14 cellular contexts compared by ENCODE assay signal in genomic region chr1:235206533-235207201, GRCh38. TPM values are rescaled to one million over a fixed set of nuclear protein-coding genes. Genes with fewer than 3 reads are reported as not detected.
A peak's percentile ranks its signal among the peaks of the same experiment; 100 is the strongest.
DNase-seq lines count a peak whose midpoint lies in the region; ATAC-seq and TF ChIP-seq lines count a peak whose summit lies in the region.
"Had no signal": no experiment of that assay in that cellular context is flagged by ENCODE, and none has a peak within 500 bp of the region (broad histone marks: within the 10 kb centered on the region; RNA-seq: fewer than 3 reads in every experiment).

No MANE protein-coding gene starts in this region.

- H3K4me1 ChIP-seq in BLaER1, result peaks cover 23% of the 10 kb centered on the region
- H3K4me1 ChIP-seq: stomach had no signal

- no peak overlapping the region for H3K9ac ChIP-seq in BLaER1

- peak overlapping the region; percentile 38 for H3K27ac Mint-ChIP-seq in WTC11
- H3K27ac Mint-ChIP-seq: GM23338 had no signal

- no peaks in the 10 kb centered on the region for H3K9me3 ChIP-seq in BLaER1
- H3K9me3 ChIP-seq: stomach had no signal

- peak overlapping the region; percentile 39 for H3K4me2 ChIP-seq in BLaER1
- H3K4me2 ChIP-seq: GM23338 had no signal

- no peaks in the 10 kb centered on the region for H3K27me3 Mint-ChIP-seq in WTC11 (ENCODE audit: low read depth)

- no peaks in the 10 kb centered on the region for H4K20me1 ChIP-seq in BLaER1

- peaks cover 20% of the 10 kb centered on the region for H3K36me3 Mint-ChIP-seq in WTC11

- CTCF ChIA-PET in WTC11 (lab: Charles Lee), result no interaction called here

- no peaks in the 10 kb centered on the region for H3K27me3 ChIP-seq in BLaER1
- no peaks in the 10 kb centered on the region for H3K27me3 ChIP-seq in kidney epithelial cell (ENCODE audit: control insufficient read depth, insufficient read depth, low read length)
- H3K27me3 ChIP-seq: stomach had no signal

- H3K4me1 Mint-ChIP-seq in WTC11, result peaks cover 9% of the 10 kb centered on the region

- H3K4me3 Mint-ChIP-seq in WTC11, result no peak overlapping the region
- H3K4me3 Mint-ChIP-seq: GM23338 had no signal

- H3K36me3 ChIP-seq in BLaER1, result peaks cover 37% of the 10 kb centered on the region
- no peaks in the 10 kb centered on the region for H3K36me3 ChIP-seq in kidney epithelial cell (ENCODE audit: control insufficient read depth, insufficient read depth, low read length)

- intact Hi-C loops in posterior vena cava (cut with DNase I), result no loop called here

- no peaks in the 10 kb centered on the region for H3K9me3 Mint-ChIP-seq in WTC11
- H3K9me3 Mint-ChIP-seq: GM23338 had no signal

- TF ChIP-seq CTCF in GM13977 (IDR thresholded peaks at IDR 0.05; ENCODE audit: extremely low read depth, insufficient read depth, missing control alignments), result no peak
- no peak for TF ChIP-seq CTCF in WTC11 (IDR thresholded peaks at IDR 0.05)
- TF ChIP-seq CTCF in kidney epithelial cell (IDR thresholded peaks at IDR 0.05; ENCODE audit: insufficient read depth, low read length, poor library complexity, severe bottlenecking), result no peak

- POLR2A ChIA-PET in WTC11 (lab: Charles Lee), result no interaction called here

- in situ Hi-C loops in GM13977 (cut with MboI; ENCODE audit: low pct_unique_long_range_greater_than_20kb, low sequenced_read_pairs, unreplicated experiment), result no loop called here

- no peak overlapping the region for H3K4me3 ChIP-seq in BLaER1
- no peak overlapping the region for H3K4me3 ChIP-seq in kidney epithelial cell (ENCODE audit: low read depth, low read length)
- H3K4me3 ChIP-seq: GM23338, lung, stomach had no signal

- H3K27ac ChIP-seq in BLaER1, result peak overlapping the region; percentile 36; the same call in 1 of the 2 replicates
- H3K27ac ChIP-seq: stomach had no signal

- DNase-seq in GM13977 (ENCODE audit: low spot score) (peak; percentile 16), WTC11 (ENCODE audit: low spot score) (no peak), kidney epithelial cell (ENCODE audit: low read depth) (peak; percentile 41), posterior vena cava (ENCODE audit: low spot score) (no peak), NCI-H526 treated with DMSO at 0.1 percent for 48 hours (lab: John Stamatoyannopoulos, UW) (no peak)
- DNase-seq: DMS 273 treated with DMSO at 0.1 percent for 48 hours, foreskin melanocyte, NCI-H1092 treated with DMSO at 0.1 percent for 48 hours, stomach had no signal

- ATAC-seq in WTC11 (no peak), GM18519 (IDR thresholded peaks at IDR 0.05; ENCODE audit: low FRiP score, unreplicated experiment) (no peak), GM21515 (IDR thresholded peaks at IDR 0.05; ENCODE audit: unreplicated experiment) (no peak)
- ATAC-seq: GM23338 had no signal

TF ChIP-seq in WTC11, 78 proteins besides CTCF, POLR2A, EP300 and RAD21 (continues in another document):
- TF ChIP-seq JUN (CRISPR knock-in tag; IDR thresholded peaks at IDR 0.05), result no peak
- TF ChIP-seq ZNF232 (CRISPR knock-in tag; IDR thresholded peaks at IDR 0.05), result no peak
- no peak for TF ChIP-seq OVOL2 (CRISPR knock-in tag; IDR thresholded peaks at IDR 0.05; ENCODE audit: borderline replicate concordance)
- TF ChIP-seq ZNF138 (CRISPR knock-in tag; conservative IDR thresholded peaks at IDR 0.05), result no peak
- TF ChIP-seq HMGA2 (CRISPR knock-in tag; IDR thresholded peaks at IDR 0.05), result no peak
- TF ChIP-seq USF2 (CRISPR knock-in tag; IDR thresholded peaks at IDR 0.05), result no peak
- TF ChIP-seq SP1 (CRISPR knock-in tag; conservative IDR thresholded peaks at IDR 0.05), result no peak
- TF ChIP-seq ERG (CRISPR knock-in tag; IDR thresholded peaks at IDR 0.05), result no peak
- TF ChIP-seq MAX (CRISPR knock-in tag; IDR thresholded peaks at IDR 0.05), result no peak
- no peak for TF ChIP-seq ZBTB43 (CRISPR knock-in tag; IDR thresholded peaks at IDR 0.05)
- no peak for TF ChIP-seq RELA (CRISPR knock-in tag; IDR thresholded peaks at IDR 0.05; ENCODE audit: borderline replicate concordance)
- TF ChIP-seq ARID4B (CRISPR knock-in tag; IDR thresholded peaks at IDR 0.05; ENCODE audit: borderline replicate concordance), result no peak
- TF ChIP-seq ESRRA (CRISPR knock-in tag; IDR thresholded peaks at IDR 0.05; ENCODE audit: borderline replicate concordance), result no peak
- no peak for TF ChIP-seq ATF2 (CRISPR knock-in tag; IDR thresholded peaks at IDR 0.05; ENCODE audit: borderline replicate concordance, low read depth)

RNA-seq across cellular contexts. Expression of gene RBM34, which starts 45.6 kb away (rescaled TPM):
- total RNA-seq in WTC11 (2021), result 97.4 to 112 TPM (median 104 TPM) in 3 replicates
- 91.9 and 130 TPM in 2 replicates for total RNA-seq in kidney epithelial cell
- total RNA-seq in posterior vena cava, result 10 to 100 TPM; 57.7 to 61.1 TPM

Comparison
In these comparisons a context has a peak if more than half of its experiments do, and no peak if none do; other contexts are left out.
1. DNase-seq: peak in GM13977 (single experiment) and kidney epithelial cell (single experiment); none in WTC11 (single experiment), posterior vena cava (single experiment) and NCI-H526 treated with DMSO at 0.1 percent for 48 hours (single experiment).